ENCODE assay signal across 14 cellular contexts in genomic region chr3:121692010-121692699, GRCh38. TPM values are rescaled to one million over a fixed set of nuclear protein-coding genes. Genes with fewer than 3 reads are reported as not detected.
DNase-seq lines count a peak whose midpoint lies in the region; ATAC-seq and TF ChIP-seq lines count a peak whose summit lies in the region.
"Had no signal": no experiment of that assay in that cellular context is flagged by ENCODE, and none has a peak within 500 bp of the region (broad histone marks: within the 10 kb centered on the region; RNA-seq: fewer than 3 reads in every experiment).

No MANE protein-coding gene starts in this region.

- TF ChIP-seq CTCF in left ventricle myocardium inferior (IDR thresholded peaks at IDR 0.05; ENCODE audit: borderline replicate concordance): no peak

- peaks cover 40% of the 10 kb centered on the region for H3K4me1 ChIP-seq in left ventricle myocardium inferior
- H3K4me1 ChIP-seq: BLaER1 had no signal

- H3K27ac Mint-ChIP-seq in T-helper 1 cell treated with Interleukin-12 subunit alpha and Interleukin-12 subunit beta and Interleukin-4 antibody, amounts not matched to agents 30 μg/mL and 1 μg/mL, for 36 hours: peak overlapping the region; percentile 83

- H3K4me3 Mint-ChIP-seq in T-helper 1 cell treated with Interleukin-12 subunit alpha and Interleukin-12 subunit beta and Interleukin-4 antibody, amounts not matched to agents 30 μg/mL and 1 μg/mL, for 36 hours: no peak overlapping the region

- peaks cover 18% of the 10 kb centered on the region for H3K4me1 Mint-ChIP-seq in T-helper 1 cell treated with Interleukin-12 subunit alpha and Interleukin-12 subunit beta and Interleukin-4 antibody, amounts not matched to agents 30 μg/mL and 1 μg/mL, for 36 hours (ENCODE audit: low read depth)

- H3K36me3 Mint-ChIP-seq in T-helper 1 cell treated with Interleukin-12 subunit alpha and Interleukin-12 subunit beta and Interleukin-4 antibody, amounts not matched to agents 30 μg/mL and 1 μg/mL, for 36 hours (ENCODE audit: low read depth): peaks cover 35% of the 10 kb centered on the region

- intact Hi-C loops in Right ventricle myocardium superior (cut with DNase I): no loop called here
- intact Hi-C loops in cardiac septum (cut with DNase I): no loop called here
- intact Hi-C loops in left ventricle myocardium inferior (cut with micrococcal nuclease): no loop called here

- H3K9me3 Mint-ChIP-seq in T-helper 1 cell treated with Interleukin-12 subunit alpha and Interleukin-12 subunit beta and Interleukin-4 antibody, amounts not matched to agents 30 μg/mL and 1 μg/mL, for 36 hours: no peaks in the 10 kb centered on the region

- H3K27me3 Mint-ChIP-seq in T-helper 1 cell treated with Interleukin-12 subunit alpha and Interleukin-12 subunit beta and Interleukin-4 antibody, amounts not matched to agents 30 μg/mL and 1 μg/mL, for 36 hours (ENCODE audit: low read depth): no peaks in the 10 kb centered on the region

- H3K27me3 ChIP-seq in left ventricle myocardium inferior (ENCODE audit: low read depth): no peaks in the 10 kb centered on the region
- H3K27me3 ChIP-seq: BLaER1 had no signal

- ATAC-seq in Right ventricle myocardium superior (ENCODE audit: poor library complexity) (peak; percentile 88), GM19467 (IDR thresholded peaks at IDR 0.05; ENCODE audit: unreplicated experiment) (no peak)

- no peaks in the 10 kb centered on the region for H3K9me3 ChIP-seq in left ventricle myocardium inferior (replicated peaks)
- H3K9me3 ChIP-seq: BLaER1 had no signal

- peaks cover 52% of the 10 kb centered on the region for H3K36me3 ChIP-seq in left ventricle myocardium inferior

- H3K27ac ChIP-seq in left ventricle myocardium inferior (replicated peaks): peak overlapping the region; percentile 68
- H3K27ac ChIP-seq: 22Rv1, BLaER1 had no signal

- no peak overlapping the region for H3K4me3 ChIP-seq in left ventricle myocardium inferior
- H3K4me3 ChIP-seq: BLaER1 had no signal

- DNase-seq in T-helper 1 cell (no peak), Right ventricle myocardium superior (no peak), cardiac septum (ENCODE audit: low spot score) (no peak), left ventricle myocardium inferior (no peak), islet precursor cell (no peak), NOMO-1 (lab: John Stamatoyannopoulos, UW; ENCODE audit: unreplicated experiment in 2 of 2) (no peak)
- DNase-seq: H7, NCI-H1930, NCI-H510A treated with DMSO at 0.1 percent for 48 hours, SIG-M5 had no signal

RNA-seq across cellular contexts. Expression of gene HCLS1, which starts 31.5 kb away (rescaled TPM):
- total RNA-seq in Right ventricle myocardium superior (9.6 TPM), cardiac septum (9.4 TPM), left ventricle myocardium inferior (8.7 TPM)

RNA-seq across cellular contexts. Expression of gene GOLGB1, which starts 57.4 kb away (rescaled TPM):
- total RNA-seq in Right ventricle myocardium superior: 43.2 TPM
- 49.9 TPM for total RNA-seq in cardiac septum
- 56.1 TPM for total RNA-seq in left ventricle myocardium inferior
